Comparison of ENCODE assay signal across 17 cellular contexts in the genomic region with DNA sequence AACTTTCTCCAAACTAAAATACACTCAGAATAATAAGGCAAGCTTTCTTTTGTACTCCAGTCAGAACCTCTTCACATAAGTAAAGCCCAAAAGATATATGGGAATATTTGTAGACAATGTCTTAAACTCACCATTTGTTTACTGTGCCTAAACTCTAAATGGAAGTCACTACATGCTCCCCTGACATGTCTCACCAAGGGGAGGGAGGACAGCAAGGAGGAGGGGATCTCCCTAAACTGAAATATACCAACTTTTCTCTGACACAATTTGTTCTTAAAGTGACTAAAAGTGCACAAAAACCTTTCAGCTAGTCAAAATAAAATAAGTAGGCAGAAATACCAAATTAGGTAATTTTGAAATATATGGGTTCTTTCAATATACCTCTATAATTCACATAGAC. TPM values are rescaled to one million over a fixed set of nuclear protein-coding genes. Genes with fewer than 3 reads are reported as not detected.
DNase-seq lines count a peak whose midpoint lies in the region; ATAC-seq and TF ChIP-seq lines count a peak whose summit lies in the region.
"Had no signal": no experiment of that assay in that cellular context is flagged by ENCODE, and none has a peak within 500 bp of the region (broad histone marks: within the 10 kb centered on the region; RNA-seq: fewer than 3 reads in every experiment).

No MANE protein-coding gene starts in this region.

- H3K36me3 ChIP-seq in DOHH2 (ENCODE audit: control insufficient read depth, low read length) (peaks cover 95% of the 10 kb centered on the region), Karpas-422 (ENCODE audit: insufficient read depth, low read length) (peaks cover 47% of the 10 kb centered on the region; the same call in 1 of the 2 replicates)

- H3K27ac ChIP-seq in DOHH2 (ENCODE audit: low read depth, low read length) (peak overlapping the region; percentile 89), Karpas-422 (ENCODE audit: low read length) (peak overlapping the region; percentile 96), skin epidermis (peak overlapping the region in 14 of 21 experiments; percentile 1 to 91 (median 68))

- no peaks in the 10 kb centered on the region for H3K27me3 ChIP-seq in DOHH2 (ENCODE audit: control insufficient read depth, low read length)
- H3K27me3 ChIP-seq in Karpas-422 (ENCODE audit: low read length), result no peaks in the 10 kb centered on the region

- CTCF ChIA-PET in HEK293T (lab: Yijun Ruan, JAX), result no interaction called here

- POLR2A ChIA-PET in HEK293T (lab: Yijun Ruan, JAX), result no interaction called here

- H3K27me3 Mint-ChIP-seq in activated naive CD8-positive, alpha-beta T cell, result no peaks in the 10 kb centered on the region
- peaks cover 22% of the 10 kb centered on the region for H3K27me3 Mint-ChIP-seq in progenitor cell of endocrine pancreas

- TF ChIP-seq CTCF in DOHH2 (IDR thresholded peaks at IDR 0.05; ENCODE audit: low read depth, low read length, poor library complexity, severe bottlenecking), result no peak
- no peak for TF ChIP-seq CTCF in progenitor cell of endocrine pancreas (IDR thresholded peaks at IDR 0.05; ENCODE audit: unreplicated experiment)

- no peaks in the 10 kb centered on the region for H3K9me3 Mint-ChIP-seq in activated naive CD8-positive, alpha-beta T cell (ENCODE audit: low read depth)
- H3K9me3 Mint-ChIP-seq in progenitor cell of endocrine pancreas (ENCODE audit: low read depth), result no peaks in the 10 kb centered on the region
- H3K9me3 Mint-ChIP-seq: mesothelial cell of epicardium had no signal

- peak overlapping the region; percentile 71 for H3K9ac ChIP-seq in Karpas-422 (ENCODE audit: low read length)

- H3K4me1 ChIP-seq in DOHH2 (ENCODE audit: control insufficient read depth, low read length), result peaks cover 100% of the 10 kb centered on the region
- peaks cover 98% of the 10 kb centered on the region for H3K4me1 ChIP-seq in Karpas-422 (ENCODE audit: low read length)

- peaks cover 98% of the 10 kb centered on the region for H3K79me2 ChIP-seq in DOHH2 (ENCODE audit: control insufficient read depth, low read length)
- H3K79me2 ChIP-seq in Karpas-422 (ENCODE audit: low read length), result peaks cover 85% of the 10 kb centered on the region

- no peak overlapping the region for H2AFZ ChIP-seq in Karpas-422 (ENCODE audit: low read length)

- peak overlapping the region; percentile 86 for H3K4me3 Mint-ChIP-seq in activated naive CD8-positive, alpha-beta T cell
- H3K4me3 Mint-ChIP-seq in progenitor cell of endocrine pancreas (ENCODE audit: low read depth), result no peak overlapping the region
- H3K4me3 Mint-ChIP-seq: mesothelial cell of epicardium had no signal

- peaks cover 33% of the 10 kb centered on the region for H3K36me3 Mint-ChIP-seq in activated naive CD8-positive, alpha-beta T cell
- H3K36me3 Mint-ChIP-seq in progenitor cell of endocrine pancreas (ENCODE audit: insufficient read depth), result no peaks in the 10 kb centered on the region
- H3K36me3 Mint-ChIP-seq: mesothelial cell of epicardium had no signal

- peak; percentile 44 for DNase-seq in Karpas-422
- no peak for DNase-seq in progenitor cell of endocrine pancreas (ENCODE audit: low spot score, unreplicated experiment)
- DNase-seq in HEK293T (ENCODE audit: extremely low spot score), result no peak
- no peak for DNase-seq in superior temporal gyrus (ENCODE audit: extremely low spot score)
- DNase-seq: aorta, C1 segment of cervical spinal cord, RPMI8226 had no signal

- H3K9me2 ChIP-seq in DOHH2 (replicated peaks; ENCODE audit: control insufficient read depth, low read length), result no peaks in the 10 kb centered on the region
- no peaks in the 10 kb centered on the region for H3K9me2 ChIP-seq in Karpas-422 (replicated peaks; ENCODE audit: insufficient read depth, low read length)

- peak overlapping the region; percentile 78 for H3K4me3 ChIP-seq in DOHH2 (ENCODE audit: low read length)
- peak overlapping the region; percentile 62 for H3K4me3 ChIP-seq in Karpas-422 (ENCODE audit: low read length)
- peak overlapping the region in 5 of 7 experiments; percentile 4 to 25 (median 14) for H3K4me3 ChIP-seq in skin epidermis

- H4K20me1 ChIP-seq in DOHH2 (ENCODE audit: control insufficient read depth, insufficient read depth, low read depth, low read length) (no peaks in the 10 kb centered on the region), Karpas-422 (ENCODE audit: insufficient read depth, low read depth, low read length) (no peaks in the 10 kb centered on the region)

- peaks cover 88% of the 10 kb centered on the region for H3K4me1 Mint-ChIP-seq in activated naive CD8-positive, alpha-beta T cell (ENCODE audit: low read depth)
- peaks cover 3% of the 10 kb centered on the region for H3K4me1 Mint-ChIP-seq in progenitor cell of endocrine pancreas (ENCODE audit: low read depth)

- peak overlapping the region; percentile 97 for H3K27ac Mint-ChIP-seq in activated naive CD8-positive, alpha-beta T cell
- no peak overlapping the region for H3K27ac Mint-ChIP-seq in progenitor cell of endocrine pancreas
- H3K27ac Mint-ChIP-seq: mesothelial cell of epicardium had no signal

- H3F3A ChIP-seq in DOHH2 (ENCODE audit: control insufficient read depth, insufficient read depth), result peaks cover 69% of the 10 kb centered on the region

- no peaks in the 10 kb centered on the region for H3K9me3 ChIP-seq in DOHH2 (ENCODE audit: control insufficient read depth, insufficient read depth, low read length)
- H3K9me3 ChIP-seq in Karpas-422 (ENCODE audit: low read length), result no peaks in the 10 kb centered on the region

- H3K4me2 ChIP-seq in DOHH2 (ENCODE audit: low read length) (peak overlapping the region; percentile 94), Karpas-422 (ENCODE audit: low read depth, low read length, poor library complexity, severe bottlenecking) (peak overlapping the region; percentile 65)

- ATAC-seq in HG03442 (IDR thresholded peaks at IDR 0.05; ENCODE audit: unreplicated experiment), result no peak
- ATAC-seq: HCT116 had no signal

TF ChIP-seq in HEK293T, 16 proteins besides CTCF, POLR2A, EP300 and RAD21:
- TF ChIP-seq, protein P1, sequence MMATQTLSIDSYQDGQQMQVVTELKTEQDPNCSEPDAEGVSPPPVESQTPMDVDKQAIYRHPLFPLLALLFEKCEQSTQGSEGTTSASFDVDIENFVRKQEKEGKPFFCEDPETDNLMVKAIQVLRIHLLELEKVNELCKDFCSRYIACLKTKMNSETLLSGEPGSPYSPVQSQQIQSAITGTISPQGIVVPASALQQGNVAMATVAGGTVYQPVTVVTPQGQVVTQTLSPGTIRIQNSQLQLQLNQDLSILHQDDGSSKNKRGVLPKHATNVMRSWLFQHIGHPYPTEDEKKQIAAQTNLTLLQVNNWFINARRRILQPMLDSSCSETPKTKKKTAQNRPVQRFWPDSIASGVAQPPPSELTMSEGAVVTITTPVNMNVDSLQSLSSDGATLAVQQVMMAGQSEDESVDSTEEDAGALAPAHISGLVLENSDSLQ (IDR thresholded peaks at IDR 0.05), result no peak
- TF ChIP-seq SP1 (IDR thresholded peaks at IDR 0.05) (no peak), CTBP1 (IDR thresholded peaks at IDR 0.05; ENCODE audit: borderline replicate concordance) (no peak), FOXK2 (IDR thresholded peaks at IDR 0.05) (no peak), ELF4 (IDR thresholded peaks at IDR 0.05) (no peak), ARNT (IDR thresholded peaks at IDR 0.05) (no peak), ZNF384 (IDR thresholded peaks at IDR 0.05) (no peak), SUZ12 (IDR thresholded peaks at IDR 0.05) (no peak), FOXA1 (IDR thresholded peaks at IDR 0.05) (no peak), TARDBP (IDR thresholded peaks at IDR 0.05) (no peak), FOXM1 (IDR thresholded peaks at IDR 0.05; ENCODE audit: borderline replicate concordance) (no peak), LEF1 (IDR thresholded peaks at IDR 0.05; ENCODE audit: borderline replicate concordance) (no peak), L3MBTL2 (conservative IDR thresholded peaks at IDR 0.05) (no peak)

RNA-seq across cellular contexts. Expression of gene GRB7, which starts 38.5 kb away (rescaled TPM):
- 0.18 and 1.5 TPM in 2 replicates for total RNA-seq in Karpas-422 (2014; rRNA removed; shearing (Covaris generic); ENCODE audit: low replicate concordance)
- 28.8 and 29.9 TPM in 2 replicates for total RNA-seq in progenitor cell of endocrine pancreas
- total RNA-seq: activated CD8-positive, alpha-beta memory T cell treated with anti-CD3 and anti-CD28 coated beads for 36 hours; dermis microvascular lymphatic vessel endothelial cell; M059J; posterior vena cava had no signal

RNA-seq across cellular contexts. Expression of gene MIEN1, which starts 45.9 kb away (rescaled TPM):
- total RNA-seq in Karpas-422 (2014; rRNA removed; shearing (Covaris generic); ENCODE audit: low replicate concordance), result 77.8 and 78.6 TPM in 2 replicates
- total RNA-seq in progenitor cell of endocrine pancreas, result 43.4 and 48.0 TPM in 2 replicates

Comparison
In these comparisons a context has a peak if more than half of its experiments do, and no peak if none do; other contexts are left out.
1. H3K4me3 ChIP-seq: peak in every context shown above with its lines; median percentile 78 in DOHH2; 62 in Karpas-422; 14 in skin epidermis.
2. RNA of gene GRB7, which starts 38.5 kb away (total RNA-seq): 28.8 to 29.9 TPM in progenitor cell of endocrine pancreas; 0.18 to 1.5 TPM in Karpas-422; every median in the first group is over 10 times any median in the second.
3. Peak in every context shown above with its lines, with median percentiles within 50 percentile points of each other: H3K27ac ChIP-seq.